ENCODE assay signal across 21 cellular contexts in the genomic region with DNA sequence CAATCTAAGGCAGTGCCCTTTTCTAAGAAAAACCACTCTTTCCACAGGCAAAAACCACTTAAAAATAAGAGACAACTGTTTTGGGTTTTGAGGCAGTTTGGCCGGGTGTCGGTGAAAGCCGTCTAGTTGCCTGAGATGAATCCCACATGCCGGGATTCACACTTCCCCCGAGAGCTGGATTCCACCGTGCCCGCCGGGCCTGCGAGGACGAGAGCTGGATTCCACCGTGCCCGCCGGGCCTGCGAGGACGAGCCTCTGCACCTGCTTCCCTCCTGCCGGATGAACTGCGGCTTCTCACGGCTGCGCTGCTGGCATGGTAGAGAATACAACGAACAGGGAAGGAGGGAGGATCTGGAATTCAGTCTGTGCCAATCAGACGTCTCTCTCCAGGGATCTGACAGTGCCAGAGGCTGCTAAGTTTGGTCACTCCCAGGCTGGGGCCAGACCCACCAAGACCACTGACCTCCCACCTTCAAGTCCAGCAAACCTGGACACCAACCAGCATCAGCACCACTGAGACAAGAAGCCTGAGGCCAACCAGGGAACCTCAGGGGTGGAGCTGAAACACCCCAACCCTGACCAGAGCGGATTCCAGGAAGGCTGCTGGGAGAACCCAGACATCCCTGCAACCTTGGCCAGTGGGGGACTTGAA. TPM values are rescaled to one million over a fixed set of nuclear protein-coding genes. Genes with fewer than 3 reads are reported as not detected.
A peak's percentile ranks its signal among the peaks of the same experiment; 100 is the strongest.
DNase-seq lines count a peak whose midpoint lies in the region; FAIRE-seq and TF ChIP-seq lines count a peak whose summit lies in the region.
"Had no signal": no experiment of that assay in that cellular context is flagged by ENCODE, and none has a peak within 500 bp of the region (broad histone marks: within the 10 kb centered on the region; RNA-seq: fewer than 3 reads in every experiment).

No MANE protein-coding gene starts in this region.

- TF ChIP-seq CTCF in mammary epithelial cell (conservative IDR thresholded peaks at IDR 0.05 in 1 of 2, IDR thresholded peaks at IDR 0.05 in 1 of 2; ENCODE audit: extremely low read depth in 1 of 2, insufficient read depth in 1 of 2, low read depth in 1 of 2, low read length in 2 of 2) (no peak), MCF 10A (IDR thresholded peaks at IDR 0.05; ENCODE audit: unreplicated experiment) (no peak), astrocyte (IDR thresholded peaks at IDR 0.05; ENCODE audit: insufficient read depth, low read depth, low read length) (no peak), keratinocyte (optimal IDR thresholded peaks at IDR 0.05 in 1 of 3, IDR thresholded peaks at IDR 0.05 in 1 of 3, conservative IDR thresholded peaks at IDR 0.05 in 1 of 3; ENCODE audit: extremely low read depth in 1 of 3, insufficient read depth in 2 of 3, low read length in 3 of 3) (no peak), spleen (IDR thresholded peaks at IDR 0.05 in 8 of 11, conservative IDR thresholded peaks at IDR 0.05 in 3 of 11) (no peak), thyroid gland (IDR thresholded peaks at IDR 0.05) (no peak), transverse colon (IDR thresholded peaks at IDR 0.05) (no peak)

- H4K20me1 ChIP-seq in mammary epithelial cell (ENCODE audit: insufficient read depth, low read length) (peaks cover 39% of the 10 kb centered on the region), astrocyte (ENCODE audit: insufficient read depth, low read length) (peaks cover 98% of the 10 kb centered on the region), keratinocyte (ENCODE audit: control insufficient read depth, extremely low read depth, insufficient read depth, low read length) (peaks cover 71% of the 10 kb centered on the region)

- H3K36me3 ChIP-seq in mammary epithelial cell (ENCODE audit: insufficient read depth, low read length), result no peaks in the 10 kb centered on the region
- no peaks in the 10 kb centered on the region for H3K36me3 ChIP-seq in astrocyte (ENCODE audit: insufficient read depth, low read length)
- no peaks in the 10 kb centered on the region for H3K36me3 ChIP-seq in keratinocyte (ENCODE audit: control insufficient read depth in 2 of 2, extremely low read depth in 1 of 2, insufficient read depth in 2 of 2, low read length in 2 of 2)
- no peaks in the 10 kb centered on the region for H3K36me3 ChIP-seq in spleen
- no peaks in the 10 kb centered on the region for H3K36me3 ChIP-seq in thyroid gland
- H3K36me3 ChIP-seq in transverse colon, result no peaks in the 10 kb centered on the region

- in situ Hi-C loops in mammary epithelial cell (cut with MboI; ENCODE audit: low sequenced_read_pairs in 2 of 2) (no loop called here), transverse colon (cut with MboI; ENCODE audit: low pct_ligation_motif_present in 1 of 4, low pct_unique_long_range_greater_than_20kb in 1 of 4, low sequenced_read_pairs in 3 of 4) (no loop called here)

- H3K4me3 ChIP-seq in mammary epithelial cell (replicated peaks in 1 of 3; ENCODE audit: insufficient read depth in 1 of 3, low read depth in 2 of 3, low read length in 3 of 3) (no peak overlapping the region), astrocyte (ENCODE audit: insufficient read depth, low read depth, low read length) (no peak overlapping the region), keratinocyte (ENCODE audit: control insufficient read depth in 2 of 3, extremely low read depth in 1 of 3, insufficient read depth in 2 of 3, low read depth in 1 of 3, low read length in 3 of 3) (no peak overlapping the region), spleen (no peak overlapping the region), thyroid gland (replicated peaks in 1 of 3) (no peak overlapping the region), transverse colon (no peak overlapping the region)
- H3K4me3 ChIP-seq: skin epidermis had no signal

- no TSS peak for BruUV-seq in mammary epithelial cell (replicated peaks; lab: Mats Ljungman, UMichigan)
- BruUV-seq in MCF 10A (replicated peaks; lab: Mats Ljungman, UMichigan), result no TSS peak

- H3K9me1 ChIP-seq in keratinocyte (ENCODE audit: control insufficient read depth, extremely low read depth, insufficient read depth, low read length), result peaks cover 11% of the 10 kb centered on the region

- no peak for FAIRE-seq in astrocyte (lab: Jason Lieb, UNC)
- FAIRE-seq in keratinocyte (lab: Jason Lieb, UNC), result peak; percentile 76
- FAIRE-seq: G401.6 had no signal

- dilution Hi-C loops in mammary epithelial cell (cut with HindIII; ENCODE audit: low sequenced_read_pairs), result no loop called here
- dilution Hi-C loops in keratinocyte (cut with MboI; ENCODE audit: extremely low pct_ligation_motif_present, low sequenced_read_pairs), result no loop called here

- H3K9me3 Mint-ChIP-seq in MCF 10A (ENCODE audit: unreplicated experiment) (peaks cover 7% of the 10 kb centered on the region), astrocyte (ENCODE audit: unreplicated experiment) (no peaks in the 10 kb centered on the region)

- H3K4me1 Mint-ChIP-seq in MCF 10A (ENCODE audit: insufficient read depth, unreplicated experiment) (peaks cover 18% of the 10 kb centered on the region), astrocyte (ENCODE audit: low read depth, unreplicated experiment) (peaks cover 16% of the 10 kb centered on the region)

- H3K36me3 Mint-ChIP-seq in MCF 10A (ENCODE audit: insufficient read depth, unreplicated experiment) (no peaks in the 10 kb centered on the region), astrocyte (ENCODE audit: low read depth, unreplicated experiment) (no peaks in the 10 kb centered on the region)

- TF ChIP-seq POLR2A in spleen (IDR thresholded peaks at IDR 0.05), result no peak
- no peak for TF ChIP-seq POLR2A in thyroid gland (IDR thresholded peaks at IDR 0.05)
- no peak for TF ChIP-seq POLR2A in transverse colon (IDR thresholded peaks at IDR 0.05)

- DNase-seq in mammary epithelial cell (no peak), MCF 10A (ENCODE audit: unreplicated experiment) (no peak), astrocyte (ENCODE audit: low read depth) (no peak), keratinocyte (ENCODE audit: low read depth, low spot score) (no peak), spleen (peak; percentile 67), DMS114 treated with DMSO at 0.1 percent for 48 hours (lab: John Stamatoyannopoulos, UW; ENCODE audit: unreplicated experiment) (no peak), thyroid gland (no peak), transverse colon (no peak)
- DNase-seq: 8988T; activated CD4-positive, alpha-beta T cell treated with anti-CD3 and anti-CD28 coated beads, Interleukin-2, amount 50 U/mL, for 48 hours; activated naive CD4-positive, alpha-beta T cell treated with Interleukin-2 at 50 U/mL for 16 hours; amygdala; DMS 273 treated with DMSO at 0.1 percent for 48 hours; effector memory CD4-positive, alpha-beta T cell; NCI-H187 treated with DMSO at 0.1 percent for 48 hours; SHP77; stimulated activated CD4-positive, alpha-beta T cell treated with anti-CD3 and anti-CD28 coated beads, Interleukin-4, amount 100 ng/mL, for 24 hours; T-helper 1 cell had no signal

- H3K27ac ChIP-seq in mammary epithelial cell (ENCODE audit: insufficient read depth, low read depth, low read length) (no peak overlapping the region), astrocyte (ENCODE audit: low read depth, low read length) (no peak overlapping the region), keratinocyte (ENCODE audit: control insufficient read depth, insufficient read depth, low read length) (no peak overlapping the region), spleen (no peak overlapping the region), thyroid gland (no peak overlapping the region), transverse colon (no peak overlapping the region)
- H3K27ac ChIP-seq: parathyroid adenoma, skin epidermis had no signal

- WGBS in mammary epithelial cell (ENCODE audit: low coverage, missing lambda C conversion rate), result 29% methylated on average over 13 of the region's 22 CpGs
- WGBS in spleen, 5 donors, result 78 to 94% (median 90%) methylated on average over 21 to 22 of the region's 22 CpGs
- WGBS in thyroid gland, 2 donors, result 89 to 90% methylated on average over 15 to 21 of the region's 22 CpGs
- WGBS in transverse colon (ENCODE audit: low coverage in 1 of 2), 2 donors, result 83% methylated on average over 22 of the region's 22 CpGs; no CpG with 5 or more reads in 1 of the 2 donors

- peaks cover 99% of the 10 kb centered on the region for H3K79me2 ChIP-seq in mammary epithelial cell (ENCODE audit: insufficient read depth, low read length)
- H3K79me2 ChIP-seq in astrocyte (ENCODE audit: insufficient read depth, low read length), result peaks cover 98% of the 10 kb centered on the region
- peaks cover 94% of the 10 kb centered on the region for H3K79me2 ChIP-seq in keratinocyte (ENCODE audit: control insufficient read depth, insufficient read depth, low read length)

- CTCF ChIA-PET in mammary epithelial cell (lab: Charles Lee; ENCODE audit: low non-redundant PET) (no interaction called here), MCF 10A (lab: Yijun Ruan, JAX) (interaction anchor here (0.7 kb wide), 1 partner anchor 803 kb away, joined by 3 read pairs; no protein-coding TSS in a partner anchor)

- POLR2A ChIA-PET in MCF 10A (lab: Yijun Ruan, JAX), result interaction anchor here (0.6 to 1.2 kb wide), 2 partner anchors 10 to 176 kb away, joined by 3 read pairs; no protein-coding TSS in a partner anchor

- intact Hi-C loops in mammary epithelial cell (cut with micrococcal nuclease), result loop anchor here (10.0 kb wide), 1 partner anchor 56 kb away; a partner anchor contains a TSS
- intact Hi-C loops in MCF 10A (cut with micrococcal nuclease), result no loop called here
- intact Hi-C loops in spleen (cut with DNase I; ENCODE audit: low total_unique reads), result no loop called here
- intact Hi-C loops in thyroid gland (cut with DNase I), result no loop called here
- intact Hi-C loops in transverse colon (cut with DNase I; ENCODE audit: low total_unique reads), result no loop called here

- H3K4me3 Mint-ChIP-seq in MCF 10A (ENCODE audit: unreplicated experiment), result no peak overlapping the region
- peak overlapping the region; percentile 27 for H3K4me3 Mint-ChIP-seq in astrocyte (ENCODE audit: unreplicated experiment)

- no peak overlapping the region for H3K27ac Mint-ChIP-seq in MCF 10A (ENCODE audit: low read depth, unreplicated experiment)
- H3K27ac Mint-ChIP-seq in astrocyte (ENCODE audit: unreplicated experiment), result no peak overlapping the region

- H2AFZ ChIP-seq in mammary epithelial cell (ENCODE audit: low read depth, low read length), result no peak overlapping the region
- no peak overlapping the region for H2AFZ ChIP-seq in astrocyte (ENCODE audit: low read depth, low read length)
- no peak overlapping the region for H2AFZ ChIP-seq in keratinocyte (ENCODE audit: control insufficient read depth, low read length)
- H2AFZ ChIP-seq: parathyroid adenoma had no signal

- H3K4me1 ChIP-seq in mammary epithelial cell (ENCODE audit: insufficient read depth, low read length), result peaks cover 31% of the 10 kb centered on the region
- peaks cover 7% of the 10 kb centered on the region for H3K4me1 ChIP-seq in astrocyte (ENCODE audit: insufficient read depth, low read length)
- peaks cover 32% of the 10 kb centered on the region for H3K4me1 ChIP-seq in keratinocyte (ENCODE audit: control insufficient read depth, extremely low read depth, insufficient read depth, low read length)
- H3K4me1 ChIP-seq in spleen, result peaks cover 15 to 77% (median 50%) of the 10 kb centered on the region in 6 donors
- peaks cover 0 to 26% of the 10 kb centered on the region in 2 donors for H3K4me1 ChIP-seq in thyroid gland
- peaks cover 21 to 34% (median 31%) of the 10 kb centered on the region in 4 donors for H3K4me1 ChIP-seq in transverse colon
- H3K4me1 ChIP-seq: parathyroid adenoma had no signal

- H3K27me3 ChIP-seq in mammary epithelial cell (ENCODE audit: insufficient read depth, low read length), result no peaks in the 10 kb centered on the region
- no peaks in the 10 kb centered on the region for H3K27me3 ChIP-seq in astrocyte (ENCODE audit: insufficient read depth, low read length)
- H3K27me3 ChIP-seq in keratinocyte (ENCODE audit: control insufficient read depth, extremely low read depth, insufficient read depth, low read length), result no peaks in the 10 kb centered on the region
- no peaks in the 10 kb centered on the region for H3K27me3 ChIP-seq in spleen (replicated peaks in 1 of 7)
- H3K27me3 ChIP-seq in thyroid gland, result no peaks in the 10 kb centered on the region
- H3K27me3 ChIP-seq in transverse colon, result no peaks in the 10 kb centered on the region

- no peak overlapping the region for H3K9ac ChIP-seq in mammary epithelial cell (ENCODE audit: insufficient read depth, low read length)
- no peak overlapping the region for H3K9ac ChIP-seq in astrocyte (ENCODE audit: low read length)
- no peak overlapping the region for H3K9ac ChIP-seq in keratinocyte (ENCODE audit: control insufficient read depth, extremely low read depth, insufficient read depth, low read length)
- H3K9ac ChIP-seq: parathyroid adenoma had no signal

- peak overlapping the region; percentile 55 for H3K4me2 ChIP-seq in mammary epithelial cell (ENCODE audit: insufficient read depth, low read depth, low read length)
- H3K4me2 ChIP-seq in astrocyte (ENCODE audit: low read length), result no peak overlapping the region
- peak overlapping the region; percentile 33 for H3K4me2 ChIP-seq in keratinocyte (ENCODE audit: control insufficient read depth, extremely low read depth, insufficient read depth, low read depth, low read length)

- TF ChIP-seq EP300 in transverse colon (IDR thresholded peaks at IDR 0.05; ENCODE audit: low read depth), result no peak

- peaks cover 7% of the 10 kb centered on the region for H3K9me3 ChIP-seq in mammary epithelial cell (replicated peaks; ENCODE audit: insufficient read depth, low read length)
- H3K9me3 ChIP-seq in astrocyte (ENCODE audit: insufficient read depth, low read depth, low read length), result no peaks in the 10 kb centered on the region
- no peaks in the 10 kb centered on the region for H3K9me3 ChIP-seq in keratinocyte (ENCODE audit: control insufficient read depth, low read depth, low read length)
- H3K9me3 ChIP-seq in spleen, result peaks cover 0 to 15% (median 12%) of the 10 kb centered on the region in 8 donors
- H3K9me3 ChIP-seq in thyroid gland, result no peaks in the 10 kb centered on the region
- peaks cover 0 to 7% of the 10 kb centered on the region in 2 donors for H3K9me3 ChIP-seq in transverse colon

- H3K27me3 Mint-ChIP-seq in MCF 10A (ENCODE audit: insufficient read depth, unreplicated experiment), result no peaks in the 10 kb centered on the region
- H3K27me3 Mint-ChIP-seq in astrocyte (ENCODE audit: low read depth, unreplicated experiment), result no peaks in the 10 kb centered on the region

RNA-seq across cellular contexts. Expression of a gene that starts 23.0 kb away (rescaled TPM):
- 10 to 100 TPM; 32.5 to 60.1 TPM for total RNA-seq in mammary epithelial cell
- polyA plus RNA-seq in mammary epithelial cell, result 29.9 TPM
- 65.1 TPM for polyA minus RNA-seq in mammary epithelial cell
- total RNA-seq in MCF 10A (2022), result 29.9 and 31.0 TPM in 2 replicates
- total RNA-seq in astrocyte, result 36.5 and 41.6 TPM in 2 replicates
- 16.4 to 32.1 TPM (median 18.2 TPM) in 3 replicates for polyA plus RNA-seq in keratinocyte
- 5.5 TPM for polyA plus RNA-seq in keratinocyte (2011; ENCODE audit: low read depth)
- polyA plus RNA-seq in keratinocyte (2011; cell fraction: cytosol; rRNA removed), result 15.8 and 23.4 TPM in 2 replicates
- polyA plus RNA-seq in keratinocyte (2011; cell fraction: nucleus; rRNA removed), result 34.4 and 38.2 TPM in 2 replicates
- 8.7 and 37.0 TPM in 2 replicates for polyA plus RNA-seq in keratinocyte (2012; ENCODE audit: low replicate concordance)
- 28.5 to 58.4 TPM (median 37.2 TPM) in 3 replicates for polyA minus RNA-seq in keratinocyte
- 39.5 TPM for polyA minus RNA-seq in keratinocyte (2011; cell fraction: cytosol; rRNA and poly(A)+ RNA removed)
- 25.2 and 36.2 TPM in 2 replicates for polyA minus RNA-seq in keratinocyte (2011; cell fraction: nucleus; rRNA and poly(A)+ RNA removed)
- total RNA-seq in spleen, result 10 to 100 TPM; 17.9 to 39.2 (median 31.3) TPM
- polyA plus RNA-seq in spleen, result 10 to 100 TPM; 14.2 to 25.0 (median 15.0) TPM
- total RNA-seq in thyroid gland, result 10 to 100 TPM; 15.0 to 25.7 (median 20.5) TPM
- 10 to 100 TPM in 3 of 4 donors, 1 to 10 TPM in 1; 8.2 to 52.4 (median 24.5) TPM for total RNA-seq in transverse colon

RNA-seq across cellular contexts. Expression of a gene that starts 56.2 kb away (rescaled TPM):
- total RNA-seq in mammary epithelial cell, result 10 to 100 TPM; 18.6 to 26.7 TPM
- polyA plus RNA-seq in mammary epithelial cell, result 15.2 TPM
- 4.5 TPM for polyA minus RNA-seq in mammary epithelial cell
- total RNA-seq in MCF 10A (2022), result 13.3 and 15.2 TPM in 2 replicates
- total RNA-seq in astrocyte, result 20.2 and 21.7 TPM in 2 replicates
- 8.2 to 13.8 TPM (median 8.5 TPM) in 3 replicates for polyA plus RNA-seq in keratinocyte
- polyA plus RNA-seq in keratinocyte (2011; ENCODE audit: low read depth), result 3.3 TPM
- 14.2 and 15.1 TPM in 2 replicates for polyA plus RNA-seq in keratinocyte (2011; cell fraction: cytosol; rRNA removed)
- polyA plus RNA-seq in keratinocyte (2011; cell fraction: nucleus; rRNA removed), result 9.9 and 11.2 TPM in 2 replicates
- polyA plus RNA-seq in keratinocyte (2012; ENCODE audit: low replicate concordance), result 3.2 and 13.3 TPM in 2 replicates
- polyA minus RNA-seq in keratinocyte, result 6.3 to 10.8 TPM (median 6.5 TPM) in 3 replicates
- polyA minus RNA-seq in keratinocyte (2011; cell fraction: cytosol; rRNA and poly(A)+ RNA removed), result 10.7 TPM
- polyA minus RNA-seq in keratinocyte (2011; cell fraction: nucleus; rRNA and poly(A)+ RNA removed), result 3.8 and 4.9 TPM in 2 replicates
- 10 to 100 TPM in 5 of 7 donors, 1 to 10 TPM in 2; 9.5 to 13.2 (median 11.3) TPM for total RNA-seq in spleen
- 10 to 100 TPM in 1 of 3 donors, 1 to 10 TPM in 2; 6.9 to 10.2 (median 9.8) TPM for polyA plus RNA-seq in spleen
- total RNA-seq in thyroid gland, result 10 to 100 TPM; 26.4 to 29.3 (median 27.2) TPM
- total RNA-seq in transverse colon, result 1 to 10 TPM; 3.2 to 6.6 (median 4.4) TPM
